Comparison of ENCODE assay signal across 14 cellular contexts in genomic region chr9:100670719-100671118, GRCh38.
DNase-seq lines count a peak whose midpoint lies in the region; ATAC-seq and TF ChIP-seq lines count a peak whose summit lies in the region.
"Had no signal": no experiment of that assay in that cellular context is flagged by ENCODE, and none has a peak within 500 bp of the region (broad histone marks: within the 10 kb centered on the region; RNA-seq: fewer than 3 reads in every experiment).

No MANE protein-coding gene starts in this region.

- H3K9me3 ChIP-seq in gastroesophageal sphincter: no peaks in the 10 kb centered on the region
- no peaks in the 10 kb centered on the region for H3K9me3 ChIP-seq in right cardiac atrium (ENCODE audit: control insufficient read depth, low read length)
- H3K9me3 ChIP-seq: colonic mucosa had no signal

- H3K27me3 ChIP-seq in gastroesophageal sphincter (peaks cover 12% of the 10 kb centered on the region), right cardiac atrium (ENCODE audit: control insufficient read depth, insufficient read depth) (no peaks in the 10 kb centered on the region)
- H3K27me3 ChIP-seq: colonic mucosa, tibial nerve had no signal

- DNase-seq in NCI-H2107 treated with DMSO at 0.1 percent for 48 hours (lab: John Stamatoyannopoulos, UW; ENCODE audit: unreplicated experiment): peak; percentile 42
- no peak for DNase-seq in NCI-H2107 (lab: John Stamatoyannopoulos, UW)
- peak; percentile 8 for DNase-seq in NCI-H510A (lab: John Stamatoyannopoulos, UW)
- DNase-seq in NCI-H2196 treated with DMSO at 0.1 percent for 48 hours (lab: John Stamatoyannopoulos, UW; ENCODE audit: unreplicated experiment): no peak
- DNase-seq in right cardiac atrium: no peak
- no peak for DNase-seq in HT-29 (ENCODE audit: low spot score)
- DNase-seq: activated gamma-delta T cell, colonic mucosa, NCI-H1930, T-helper 9 cell had no signal

- WGBS in gastroesophageal sphincter (ENCODE audit: low coverage in 1 of 2), 2 donors: 44 to 52% methylated on average over 2 of the region's 2 CpGs
- WGBS in right cardiac atrium: 46% methylated on average over 2 of the region's 2 CpGs

- no peak for TF ChIP-seq EP300 in gastroesophageal sphincter (IDR thresholded peaks at IDR 0.05)

- H3K27ac ChIP-seq in gastroesophageal sphincter (no peak overlapping the region), right cardiac atrium (ENCODE audit: low read length) (no peak overlapping the region)
- H3K27ac ChIP-seq: colonic mucosa, tibial nerve had no signal

- no peak for TF ChIP-seq POLR2A in gastroesophageal sphincter (IDR thresholded peaks at IDR 0.05)

- H3K4me3 ChIP-seq in gastroesophageal sphincter (no peak overlapping the region), right cardiac atrium (ENCODE audit: low read length) (no peak overlapping the region)
- H3K4me3 ChIP-seq: colonic mucosa, tibial nerve had no signal

- no peaks in the 10 kb centered on the region for H3K36me3 ChIP-seq in gastroesophageal sphincter
- H3K36me3 ChIP-seq: colonic mucosa, tibial nerve had no signal

- no peaks in the 10 kb centered on the region for H3K4me1 ChIP-seq in gastroesophageal sphincter
- H3K4me1 ChIP-seq in right cardiac atrium (ENCODE audit: control insufficient read depth, insufficient read depth, low read length): no peaks in the 10 kb centered on the region
- H3K4me1 ChIP-seq: colonic mucosa, tibial nerve had no signal

- ATAC-seq in HG03378 (IDR thresholded peaks at IDR 0.05; ENCODE audit: unreplicated experiment) (peak; percentile 93), gastroesophageal sphincter (no peak), right cardiac atrium (no peak)
- ATAC-seq: natural killer cell treated with Interleukin-12 subunit alpha and Interleukin-12 subunit beta and Interleukin-15 and Interleukin-18, amount 100 ng/mL, for 72 hours had no signal

- TF ChIP-seq CTCF in gastroesophageal sphincter (IDR thresholded peaks at IDR 0.05): no peak

- intact Hi-C loops in right cardiac atrium (cut with DNase I): no loop called here

Comparison
In these comparisons a context has a peak if more than half of its experiments do, and no peak if none do; other contexts are left out.
1. DNase-seq: peak in NCI-H2107 treated with DMSO at 0.1 percent for 48 hours (single experiment) and NCI-H510A (single experiment); none in NCI-H2107 (single experiment), NCI-H2196 treated with DMSO at 0.1 percent for 48 hours (single experiment), right cardiac atrium (0 of 3) and HT-29 (single experiment).